ENCODE assay signal across 14 cellular contexts in the genomic region with DNA sequence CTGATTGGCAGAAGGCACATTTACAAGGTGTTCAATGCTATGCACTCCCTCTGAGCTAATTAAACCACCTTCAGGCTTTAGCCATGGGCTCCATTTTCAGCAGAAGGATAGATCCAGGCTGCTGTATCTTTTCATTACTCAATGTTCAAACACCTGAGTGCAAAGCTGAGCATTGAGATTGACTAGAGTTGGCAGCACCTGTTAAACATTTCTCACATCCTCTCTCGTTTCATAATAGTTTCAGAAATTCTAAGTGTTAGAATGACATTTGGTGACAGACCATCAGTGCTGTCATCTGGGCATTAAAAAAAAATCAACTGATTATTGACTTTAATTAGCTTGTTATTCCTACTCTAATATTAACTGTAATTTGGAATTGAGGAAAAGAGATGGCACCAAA.
"Had no signal": no experiment of that assay in that cellular context is flagged by ENCODE, and none has a peak within 500 bp of the region (broad histone marks: within the 10 kb centered on the region; RNA-seq: fewer than 3 reads in every experiment).

No MANE protein-coding gene starts in this region.

- H3K27me3 ChIP-seq: esophagus squamous epithelium, right atrium auricular region, thyroid gland had no signal

- ATAC-seq: activated CD4-positive, alpha-beta T cell treated with anti-CD3 and anti-CD28 coated beads for 36 hours; activated CD8-positive, alpha-beta memory T cell treated with anti-CD3 and anti-CD28 coated beads, Interleukin-2, amount 10 ng/mL, durations not matched to agents 7 days and 5 days; left ventricle myocardium superior; WTC11 had no signal

- H3K4me1 ChIP-seq: esophagus squamous epithelium, prostate gland, right atrium auricular region, thyroid gland had no signal

- H3K4me3 ChIP-seq: esophagus squamous epithelium, prostate gland, right atrium auricular region, thyroid gland had no signal

- DNase-seq: activated CD4-positive, alpha-beta memory T cell treated with anti-CD3 and anti-CD28 coated beads, Interleukin-2, amount 10 ng/mL, durations not matched to agents 7 days and 5 days; activated CD4-positive, alpha-beta T cell treated with anti-CD3 and anti-CD28 coated beads for 36 hours; activated CD8-positive, alpha-beta memory T cell treated with anti-CD3 and anti-CD28 coated beads, Interleukin-2, amount 10 ng/mL, durations not matched to agents 7 days and 5 days; dermis blood vessel endothelial cell; effector memory CD4-positive, alpha-beta T cell; esophagus squamous epithelium; left ventricle myocardium superior; stimulated activated CD4-positive, alpha-beta T cell treated with anti-CD3 and anti-CD28 coated beads, Interleukin-12 subunit alpha, Interleukin-12 subunit beta, amount 100 ng/mL, for 4 hours; stimulated activated CD4-positive, alpha-beta T cell treated with anti-CD3 and anti-CD28 coated beads, Interleukin-2, amount 100 ng/mL, for 24 hours; stimulated activated naive CD4-positive, alpha-beta T cell treated with Interleukin-2 at 50 U/mL for 16 hours; thyroid gland had no signal

- H3K36me3 ChIP-seq: esophagus squamous epithelium, prostate gland, right atrium auricular region, thyroid gland had no signal

- H3K9me3 ChIP-seq: esophagus squamous epithelium, prostate gland, right atrium auricular region, thyroid gland had no signal

- H3K27ac ChIP-seq: esophagus squamous epithelium, prostate gland, right atrium auricular region, thyroid gland had no signal
